Comparison of ENCODE assay signal across 9 cellular contexts in genomic region chr16:13923703-13924298, GRCh38. TPM values are rescaled to one million over a fixed set of nuclear protein-coding genes. Genes with fewer than 3 reads are reported as not detected.
DNase-seq lines count a peak whose midpoint lies in the region; ATAC-seq and TF ChIP-seq lines count a peak whose summit lies in the region.
"Had no signal": no experiment of that assay in that cellular context is flagged by ENCODE, and none has a peak within 500 bp of the region (broad histone marks: within the 10 kb centered on the region; RNA-seq: fewer than 3 reads in every experiment).

No MANE protein-coding gene starts in this region.

- H3K4me1 ChIP-seq in A673 (ENCODE audit: insufficient read depth, low read length, poor library complexity, severe bottlenecking) (peaks cover 7% of the 10 kb centered on the region), lung (ENCODE audit: control insufficient read depth in 2 of 2, insufficient read depth in 2 of 2, low read length in 2 of 2) (peaks cover 0 to 3% of the 10 kb centered on the region in 2 donors)

- BruUV-seq in A673 (replicated peaks; lab: Mats Ljungman, UMichigan), result no TSS peak
- BruUV-seq in MCF 10A (replicated peaks; lab: Mats Ljungman, UMichigan), result no TSS peak

- DNase-seq in A673 (ENCODE audit: low spot score), result peak; percentile 74
- peak; percentile 40 for DNase-seq in NCI-H345 (lab: John Stamatoyannopoulos, UW)
- DNase-seq in MCF 10A (ENCODE audit: unreplicated experiment), result peak; percentile 51
- DNase-seq in lung (ENCODE audit: low spot score), result no peak
- DNase-seq in WTC11 (ENCODE audit: low spot score), result no peak

- WGBS in lung, 2 donors, result 43 to 49% methylated on average over 4 of the region's 4 CpGs

- no peak overlapping the region for H3K4me3 ChIP-seq in A673 (ENCODE audit: low read depth, low read length, poor library complexity, severe bottlenecking)
- H3K4me3 ChIP-seq in lung, result no peak overlapping the region

- H3K27ac Mint-ChIP-seq in MCF 10A (ENCODE audit: low read depth, unreplicated experiment), result no peak overlapping the region
- no peak overlapping the region for H3K27ac Mint-ChIP-seq in WTC11
- H3K27ac Mint-ChIP-seq: dendritic cell treated with granulocyte-macrophage colony-stimulating factor and Interleukin-4, amounts not matched to agents 40 ng/mL and 50 ng/mL, for 4 days had no signal

- H3K9me3 ChIP-seq in A673 (ENCODE audit: low read depth, low read length, poor library complexity, severe bottlenecking) (no peaks in the 10 kb centered on the region), lung (ENCODE audit: control insufficient read depth in 2 of 2, insufficient read depth in 1 of 2, low read length in 1 of 2) (no peaks in the 10 kb centered on the region)

- H3K9me3 Mint-ChIP-seq in MCF 10A (ENCODE audit: unreplicated experiment) (no peaks in the 10 kb centered on the region), WTC11 (no peaks in the 10 kb centered on the region)
- H3K9me3 Mint-ChIP-seq: dendritic cell treated with granulocyte-macrophage colony-stimulating factor and Interleukin-4, amounts not matched to agents 40 ng/mL and 50 ng/mL, for 4 days had no signal

- H3K36me3 Mint-ChIP-seq in MCF 10A (ENCODE audit: insufficient read depth, unreplicated experiment) (peaks cover 9% of the 10 kb centered on the region), WTC11 (peaks cover 20% of the 10 kb centered on the region)

- H3K27me3 ChIP-seq in A673 (replicated peaks; ENCODE audit: insufficient read depth, low read depth, low read length, poor library complexity) (no peaks in the 10 kb centered on the region), lung (ENCODE audit: control insufficient read depth, insufficient read depth) (no peaks in the 10 kb centered on the region)

- ATAC-seq in lung (ENCODE audit: insufficient read depth, low FRiP score) (no peak), HG02678 (IDR thresholded peaks at IDR 0.05; ENCODE audit: unreplicated experiment) (no peak), HG02870 (IDR thresholded peaks at IDR 0.05; ENCODE audit: unreplicated experiment) (no peak), WTC11 (no peak)

- peak; percentile 64 for TF ChIP-seq CTCF in A673 (conservative IDR thresholded peaks at IDR 0.05; ENCODE audit: low read depth, low read length)
- peak; percentile 48 for TF ChIP-seq CTCF in GM12873 (IDR thresholded peaks at IDR 0.05; ENCODE audit: insufficient read depth, low read depth, low read length, missing control alignments)
- TF ChIP-seq CTCF in MCF 10A (IDR thresholded peaks at IDR 0.05; ENCODE audit: unreplicated experiment), result peak; percentile 55
- TF ChIP-seq CTCF in lung (IDR thresholded peaks at IDR 0.05; ENCODE audit: control extremely low read depth, extremely low read depth), result peak; percentile 30
- no peak for TF ChIP-seq CTCF in WTC11 (IDR thresholded peaks at IDR 0.05)

- H3K27ac ChIP-seq in A673 (ENCODE audit: low read depth, low read length, poor library complexity, severe bottlenecking) (no peak overlapping the region), lung (ENCODE audit: low read depth in 1 of 2, low read length in 1 of 2) (no peak overlapping the region)

- H3K27me3 Mint-ChIP-seq in MCF 10A (ENCODE audit: insufficient read depth, unreplicated experiment) (no peaks in the 10 kb centered on the region), WTC11 (ENCODE audit: low read depth) (no peaks in the 10 kb centered on the region)
- H3K27me3 Mint-ChIP-seq: dendritic cell treated with granulocyte-macrophage colony-stimulating factor and Interleukin-4, amounts not matched to agents 40 ng/mL and 50 ng/mL, for 4 days had no signal

- H3K4me1 Mint-ChIP-seq in MCF 10A (ENCODE audit: insufficient read depth, unreplicated experiment) (peaks cover 11% of the 10 kb centered on the region), WTC11 (peaks cover 17% of the 10 kb centered on the region)

- CTCF ChIA-PET in A673 (lab: Charles Lee) (interaction anchor here (0.5 to 1.2 kb wide), 5 partner anchors 117 to 366 kb away, joined by 3 to 5 read pairs (median 3); no protein-coding TSS in a partner anchor), MCF 10A (lab: Yijun Ruan, JAX) (interaction anchor here (0.5 to 4.7 kb wide), 36 partner anchors 9 to 1192 kb away, joined by 3 to 45 read pairs (median 4); no protein-coding TSS in a partner anchor), WTC11 (lab: Charles Lee) (interaction anchor here (0.6 to 6.4 kb wide), 31 partner anchors 9 to 451 kb away, joined by 3 to 68 read pairs (median 4); no protein-coding TSS in a partner anchor)

- no peak overlapping the region for H3K4me3 Mint-ChIP-seq in MCF 10A (ENCODE audit: unreplicated experiment)
- no peak overlapping the region for H3K4me3 Mint-ChIP-seq in WTC11
- H3K4me3 Mint-ChIP-seq: dendritic cell treated with granulocyte-macrophage colony-stimulating factor and Interleukin-4, amounts not matched to agents 40 ng/mL and 50 ng/mL, for 4 days had no signal

- POLR2A ChIA-PET in A673 (lab: Charles Lee; ENCODE audit: low non-redundant PET) (no interaction called here), MCF 10A (lab: Yijun Ruan, JAX) (interaction anchor here (0.7 to 1.7 kb wide), 5 partner anchors 26 to 362 kb away, joined by 3 to 11 read pairs (median 3); no protein-coding TSS in a partner anchor), WTC11 (lab: Charles Lee) (interaction anchor here (0.6 kb wide), 2 partner anchors 74 to 694 kb away, joined by 4 to 5 read pairs; no protein-coding TSS in a partner anchor)

- intact Hi-C loops in A673 (cut with micrococcal nuclease; ENCODE audit: unreplicated experiment), result loop anchor here (5.0 to 10.0 kb wide), 2 partner anchors 321 to 364 kb away; no protein-coding TSS in a partner anchor
- intact Hi-C loops in MCF 10A (cut with micrococcal nuclease), result loop anchor here (1.0 to 5.0 kb wide), 5 partner anchors 88 to 604 kb away; no protein-coding TSS in a partner anchor

- peaks cover 17% of the 10 kb centered on the region for H3K36me3 ChIP-seq in A673 (ENCODE audit: insufficient read depth, low read length, poor library complexity, severe bottlenecking)
- H3K36me3 ChIP-seq in lung (ENCODE audit: control insufficient read depth in 2 of 2, insufficient read depth in 2 of 2, low read length in 2 of 2), result peaks cover 1 to 6% of the 10 kb centered on the region in 2 donors

TF ChIP-seq in WTC11, 78 proteins besides CTCF, POLR2A, EP300 and RAD21 (continues in another document):
- TF ChIP-seq HMGA2 (CRISPR knock-in tag; IDR thresholded peaks at IDR 0.05) (no peak), FOXK1 (CRISPR knock-in tag; IDR thresholded peaks at IDR 0.05) (no peak), TEAD1 (CRISPR knock-in tag; IDR thresholded peaks at IDR 0.05) (no peak), ZNF425 (CRISPR knock-in tag; conservative IDR thresholded peaks at IDR 0.05) (no peak), CBFB (CRISPR knock-in tag; IDR thresholded peaks at IDR 0.05; ENCODE audit: low read depth) (no peak), KAT7 (CRISPR knock-in tag; IDR thresholded peaks at IDR 0.05; ENCODE audit: borderline replicate concordance) (no peak), JUN (CRISPR knock-in tag; IDR thresholded peaks at IDR 0.05) (no peak), ERG (CRISPR knock-in tag; IDR thresholded peaks at IDR 0.05) (no peak), STAT6 (CRISPR knock-in tag; conservative IDR thresholded peaks at IDR 0.05; ENCODE audit: low read depth) (no peak), GABPB1 (CRISPR knock-in tag; IDR thresholded peaks at IDR 0.05) (no peak)

RNA-seq across cellular contexts. Expression of gene ERCC4, which starts 3.8 kb away (rescaled TPM):
- total RNA-seq in A673 (2021) (18.5 and 18.8 TPM in 2 replicates), MCF 10A (2022) (10.3 and 15.9 TPM in 2 replicates), lung (10 to 100 TPM; 10.4 to 11.2 TPM), WTC11 (2021) (12.1 to 15.7 TPM (median 13.4 TPM) in 3 replicates)
- 1 to 10 TPM; 1.5 to 2.1 TPM for polyA plus RNA-seq in lung

Comparison
In these comparisons a context has a peak if more than half of its experiments do, and no peak if none do; other contexts are left out.
1. DNase-seq: peak in A673 (single experiment), NCI-H345 (single experiment) and MCF 10A (single experiment); none in lung (single experiment) and WTC11 (single experiment).